13 cellular contexts compared by ENCODE assay signal in genomic region chr11:111283945-111284481, GRCh38. TPM values are rescaled to one million over a fixed set of nuclear protein-coding genes. Genes with fewer than 3 reads are reported as not detected.
DNase-seq lines count a peak whose midpoint lies in the region; ATAC-seq and TF ChIP-seq lines count a peak whose summit lies in the region.
"Had no signal": no experiment of that assay in that cellular context is flagged by ENCODE, and none has a peak within 500 bp of the region (broad histone marks: within the 10 kb centered on the region; RNA-seq: fewer than 3 reads in every experiment).

No MANE protein-coding gene starts in this region.

- H3K4me3 ChIP-seq in HFF-Myc (replicated peaks; ENCODE audit: low read depth, low read length) (no peak overlapping the region), adipocyte (ENCODE audit: low read length) (peak overlapping the region; percentile 38)
- H3K4me3 ChIP-seq: coronary artery, lung had no signal

- H3K9me3 Mint-ChIP-seq in stimulated activated naive B cell treated with anti-CD40 and anti-IgM and Interleukin-4, amounts not matched to agents 10 μg/mL and 1 μg/mL and 100 μg/mL, for 72 hours, result no peaks in the 10 kb centered on the region
- H3K9me3 Mint-ChIP-seq in activated naive CD4-positive, alpha-beta T cell treated with anti-CD3 and anti-CD28 coated beads, Interleukin-2, amount 10 ng/mL, durations not matched to agents 7 days and 5 days, result no peaks in the 10 kb centered on the region
- H3K9me3 Mint-ChIP-seq: activated CD4-positive, alpha-beta memory T cell treated with anti-CD3 and anti-CD28 coated beads, Interleukin-2, amount 10 ng/mL, durations not matched to agents 7 days and 5 days had no signal

- H3K27me3 ChIP-seq in adipocyte (replicated peaks; ENCODE audit: control insufficient read depth, insufficient read depth, low read length), result peaks cover 3% of the 10 kb centered on the region

- intact Hi-C loops in left colon (cut with DNase I, micrococcal nuclease), result loop anchor here in 1 of 2 donors (5.0 kb wide), 2 partner anchors 138 to 163 kb away; no protein-coding TSS in a partner anchor

- H3K27ac Mint-ChIP-seq in stimulated activated naive B cell treated with anti-CD40 and anti-IgM and Interleukin-4, amounts not matched to agents 10 μg/mL and 1 μg/mL and 100 μg/mL, for 72 hours, result peak overlapping the region; percentile 39
- H3K27ac Mint-ChIP-seq in activated naive CD4-positive, alpha-beta T cell treated with anti-CD3 and anti-CD28 coated beads, Interleukin-2, amount 10 ng/mL, durations not matched to agents 7 days and 5 days, result no peak overlapping the region
- H3K27ac Mint-ChIP-seq: activated CD4-positive, alpha-beta memory T cell treated with anti-CD3 and anti-CD28 coated beads, Interleukin-2, amount 10 ng/mL, durations not matched to agents 7 days and 5 days had no signal

- no peak overlapping the region for H3K9ac ChIP-seq in adipocyte (ENCODE audit: low read length)

- DNase-seq in HFF-Myc (ENCODE audit: extremely low read depth, low read depth) (peak; percentile 30), adipocyte (ENCODE audit: low read depth) (no peak), left colon (peak; percentile 75 to 79), AG08395 (ENCODE audit: low spot score) (no peak), NCI-H2227 (lab: John Stamatoyannopoulos, UW; ENCODE audit: unreplicated experiment) (no peak)
- DNase-seq in stimulated activated naive B cell treated with anti-CD40 and anti-IgM and Interleukin-4, amounts not matched to agents 10 μg/mL and 1 μg/mL and 100 μg/mL, for 72 hours, result no peak
- DNase-seq in activated naive CD4-positive, alpha-beta T cell treated with anti-CD3 and anti-CD28 coated beads, Interleukin-2, amount 10 ng/mL, durations not matched to agents 7 days and 5 days, result no peak
- DNase-seq: NK-92 treated with Interleukin-12 subunit alpha and Interleukin-12 subunit beta, amount 100 ng/mL, for 24 hours had no signal

- peak overlapping the region in 1 of 2 donors; percentile 56 for H3K4me3 Mint-ChIP-seq in stimulated activated naive B cell treated with anti-CD40 and anti-IgM and Interleukin-4, amounts not matched to agents 10 μg/mL and 1 μg/mL and 100 μg/mL, for 72 hours
- H3K4me3 Mint-ChIP-seq in activated naive CD4-positive, alpha-beta T cell treated with anti-CD3 and anti-CD28 coated beads, Interleukin-2, amount 10 ng/mL, durations not matched to agents 7 days and 5 days, result no peak overlapping the region
- H3K4me3 Mint-ChIP-seq: activated CD4-positive, alpha-beta memory T cell treated with anti-CD3 and anti-CD28 coated beads, Interleukin-2, amount 10 ng/mL, durations not matched to agents 7 days and 5 days had no signal

- H3K4me1 ChIP-seq in adipocyte (ENCODE audit: control insufficient read depth, insufficient read depth, low read length), result peaks cover 10% of the 10 kb centered on the region

- CTCF ChIA-PET in activated naive CD4-positive, alpha-beta T cell treated with anti-CD3 and anti-CD28 coated beads, Interleukin-2, amount 10 ng/mL, durations not matched to agents 7 days and 5 days (lab: Charles Lee), result interaction anchor here (0.9 to 11.7 kb wide), 6 partner anchors 14 to 163 kb away, joined by 4 to 344 read pairs (median 14); no protein-coding TSS in a partner anchor

- no peaks in the 10 kb centered on the region for H3K36me3 ChIP-seq in adipocyte (ENCODE audit: control insufficient read depth, insufficient read depth, low read length, severe bottlenecking)

- no peaks in the 10 kb centered on the region for H3K9me3 ChIP-seq in adipocyte (ENCODE audit: control insufficient read depth, low read length)

- peaks cover 7 to 15% of the 10 kb centered on the region in 2 donors for H3K4me1 Mint-ChIP-seq in stimulated activated naive B cell treated with anti-CD40 and anti-IgM and Interleukin-4, amounts not matched to agents 10 μg/mL and 1 μg/mL and 100 μg/mL, for 72 hours
- no peaks in the 10 kb centered on the region for H3K4me1 Mint-ChIP-seq in activated naive CD4-positive, alpha-beta T cell treated with anti-CD3 and anti-CD28 coated beads, Interleukin-2, amount 10 ng/mL, durations not matched to agents 7 days and 5 days
- H3K4me1 Mint-ChIP-seq: activated CD4-positive, alpha-beta memory T cell treated with anti-CD3 and anti-CD28 coated beads, Interleukin-2, amount 10 ng/mL, durations not matched to agents 7 days and 5 days had no signal

- H3K27me3 Mint-ChIP-seq in stimulated activated naive B cell treated with anti-CD40 and anti-IgM and Interleukin-4, amounts not matched to agents 10 μg/mL and 1 μg/mL and 100 μg/mL, for 72 hours, result no peaks in the 10 kb centered on the region
- H3K27me3 Mint-ChIP-seq in activated naive CD4-positive, alpha-beta T cell treated with anti-CD3 and anti-CD28 coated beads, Interleukin-2, amount 10 ng/mL, durations not matched to agents 7 days and 5 days, result no peaks in the 10 kb centered on the region

- TF ChIP-seq CTCF in HFF-Myc (IDR thresholded peaks at IDR 0.05; ENCODE audit: low read depth, low read length, missing control alignments), result no peak

- ATAC-seq in left colon, result peak; percentile 75
- peak; percentile 47 to 57 for ATAC-seq in stimulated activated naive B cell treated with anti-CD40 and anti-IgM and Interleukin-4, amounts not matched to agents 10 μg/mL and 1 μg/mL and 100 μg/mL, for 72 hours (replicated peaks)
- no peak for ATAC-seq in HG03108 (IDR thresholded peaks at IDR 0.05; ENCODE audit: unreplicated experiment)

- H3K36me3 Mint-ChIP-seq in stimulated activated naive B cell treated with anti-CD40 and anti-IgM and Interleukin-4, amounts not matched to agents 10 μg/mL and 1 μg/mL and 100 μg/mL, for 72 hours, result no peaks in the 10 kb centered on the region
- no peaks in the 10 kb centered on the region for H3K36me3 Mint-ChIP-seq in activated naive CD4-positive, alpha-beta T cell treated with anti-CD3 and anti-CD28 coated beads, Interleukin-2, amount 10 ng/mL, durations not matched to agents 7 days and 5 days

RNA-seq across cellular contexts. Expression of gene POU2AF3, which starts 14.3 kb away (rescaled TPM):
- total RNA-seq in left colon, result 1 to 10 TPM; 6.0 to 6.6 TPM
- total RNA-seq: activated CD4-positive, alpha-beta memory T cell treated with anti-CD3 and anti-CD28 coated beads, Interleukin-2, amount 10 ng/mL, durations not matched to agents 7 days and 5 days; T-helper 1 cell treated with Interleukin-12 subunit alpha and Interleukin-12 subunit beta and Interleukin-4 antibody, amounts not matched to agents 30 ng/mL and 1 ng/mL, for 36 hours had no signal

RNA-seq across cellular contexts. Expression of gene POU2AF2, which starts 38.5 kb away (rescaled TPM):
- total RNA-seq in left colon, result 1 to 10 TPM; 1.4 to 1.5 TPM
- total RNA-seq: activated CD4-positive, alpha-beta memory T cell treated with anti-CD3 and anti-CD28 coated beads, Interleukin-2, amount 10 ng/mL, durations not matched to agents 7 days and 5 days; lung; T-helper 1 cell treated with Interleukin-12 subunit alpha and Interleukin-12 subunit beta and Interleukin-4 antibody, amounts not matched to agents 30 ng/mL and 1 ng/mL, for 36 hours had no signal

Comparison
In these comparisons a context has a peak if more than half of its experiments do, and no peak if none do; other contexts are left out.
1. DNase-seq: peak in HFF-Myc (single experiment) and left colon (2 of 2); none in adipocyte (single experiment), stimulated activated naive B cell treated with anti-CD40 and anti-IgM and Interleukin-4, amounts not matched to agents 10 μg/mL and 1 μg/mL and 100 μg/mL, for 72 hours (single experiment), activated naive CD4-positive, alpha-beta T cell treated with anti-CD3 and anti-CD28 coated beads, Interleukin-2, amount 10 ng/mL, durations not matched to agents 7 days and 5 days (single experiment), AG08395 (single experiment) and NCI-H2227 (single experiment).